Comparison of ENCODE assay signal across 8 cellular contexts in the genomic region with DNA sequence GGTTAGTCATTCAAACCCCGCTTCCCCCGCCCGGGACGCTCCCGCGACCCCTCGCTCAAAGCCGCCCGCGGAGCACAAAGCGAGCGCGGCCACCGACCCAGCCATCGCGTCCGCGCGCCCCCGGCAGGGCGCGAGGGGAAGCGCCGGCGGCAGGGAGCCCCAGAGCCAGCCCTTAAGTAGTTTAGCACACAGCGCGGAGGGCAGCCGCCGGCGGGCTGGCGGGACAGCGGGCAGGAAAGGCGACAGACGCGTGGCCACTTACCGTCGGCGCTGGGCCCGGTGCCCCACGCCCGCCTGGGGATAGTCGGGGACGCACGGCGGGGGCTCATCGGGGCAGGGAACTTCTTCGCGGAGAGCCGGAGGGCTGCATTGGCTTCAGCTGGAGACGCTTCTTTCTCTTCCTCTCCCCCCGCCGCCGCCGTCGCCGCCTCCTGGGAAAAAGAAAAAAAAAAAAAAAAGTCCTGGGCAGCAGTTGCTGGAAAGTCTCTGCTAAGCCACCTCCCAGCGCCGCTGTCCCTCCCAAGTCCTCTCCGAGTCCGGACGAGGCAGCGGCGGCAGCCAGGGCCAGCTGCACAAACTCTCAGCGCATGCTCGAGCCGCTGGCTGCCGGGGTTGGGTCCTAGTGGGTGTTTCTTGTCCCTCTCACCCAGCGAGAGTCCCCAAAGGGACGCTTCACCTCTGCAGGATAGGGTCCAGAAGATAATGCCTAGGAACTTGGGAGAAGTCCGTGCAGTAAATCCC. TPM values are rescaled to one million over a fixed set of nuclear protein-coding genes. Genes with fewer than 3 reads are reported as not detected.
DNase-seq lines count a peak whose midpoint lies in the region; ATAC-seq, FAIRE-seq and TF ChIP-seq lines count a peak whose summit lies in the region.

A gene with protein sequence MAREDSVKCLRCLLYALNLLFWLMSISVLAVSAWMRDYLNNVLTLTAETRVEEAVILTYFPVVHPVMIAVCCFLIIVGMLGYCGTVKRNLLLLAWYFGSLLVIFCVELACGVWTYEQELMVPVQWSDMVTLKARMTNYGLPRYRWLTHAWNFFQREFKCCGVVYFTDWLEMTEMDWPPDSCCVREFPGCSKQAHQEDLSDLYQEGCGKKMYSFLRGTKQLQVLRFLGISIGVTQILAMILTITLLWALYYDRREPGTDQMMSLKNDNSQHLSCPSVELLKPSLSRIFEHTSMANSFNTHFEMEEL (minus strand): TSS at position 587 of the 741 bp plus-strand sequence. CDS start 1,381 bp downstream, outside the sequence.

- peak within 1 kb of the TSS; percentile 79 for H3K4me3 Mint-ChIP-seq in activated naive CD4-positive, alpha-beta T cell treated with anti-CD3 and anti-CD28 coated beads for 36 hours
- H3K4me3 Mint-ChIP-seq in type B pancreatic cell: peak within 1 kb of the TSS; percentile 99

- CTCF ChIA-PET in activated naive CD4-positive, alpha-beta T cell treated with anti-CD3 and anti-CD28 coated beads for 36 hours (lab: Charles Lee): interaction anchor here (0.7 to 0.9 kb wide), 2 partner anchors 60 to 97 kb away, joined by 3 to 6 read pairs; no protein-coding TSS in a partner anchor

- H3K4me3 ChIP-seq in neural cell (ENCODE audit: low read length): peak within 1 kb of the TSS; percentile 89

- H3K27me3 Mint-ChIP-seq in activated naive CD4-positive, alpha-beta T cell treated with anti-CD3 and anti-CD28 coated beads for 36 hours (ENCODE audit: low read depth): peaks cover 58% of the 10 kb centered on the region
- H3K27me3 Mint-ChIP-seq in type B pancreatic cell: peaks cover 12% of the 10 kb centered on the region

- peak; percentile 94 for ATAC-seq in GM21723 (IDR thresholded peaks at IDR 0.05; ENCODE audit: unreplicated experiment)

- no peaks in the 10 kb centered on the region for H3K9me3 Mint-ChIP-seq in activated naive CD4-positive, alpha-beta T cell treated with anti-CD3 and anti-CD28 coated beads for 36 hours
- no peaks in the 10 kb centered on the region for H3K9me3 Mint-ChIP-seq in type B pancreatic cell

- H3K27ac ChIP-seq in neural cell (ENCODE audit: low read length): no peak within 1 kb of the TSS

- H3K9me2 ChIP-seq in neural cell (ENCODE audit: insufficient read depth, low read length): no peaks in the 10 kb centered on the region

- TF ChIP-seq EP300 in neural cell (conservative IDR thresholded peaks at IDR 0.05; ENCODE audit: poor library complexity, severe bottlenecking): no peak

- no peak within 1 kb of the TSS for H3K27ac Mint-ChIP-seq in activated naive CD4-positive, alpha-beta T cell treated with anti-CD3 and anti-CD28 coated beads for 36 hours
- H3K27ac Mint-ChIP-seq in type B pancreatic cell: peak within 1 kb of the TSS; percentile 96

- peak; percentile 84 for TF ChIP-seq CTCF in neural cell (IDR thresholded peaks at IDR 0.05; ENCODE audit: poor library complexity, severe bottlenecking)
- TF ChIP-seq CTCF in type B pancreatic cell (conservative IDR thresholded peaks at IDR 0.05): peak; percentile 77

- peaks cover 6% of the 10 kb centered on the region for H3K27me3 ChIP-seq in neural cell (ENCODE audit: insufficient read depth, low read depth, low read length)

- H3K36me3 ChIP-seq in ES-I3 (ENCODE audit: insufficient read depth, low read length): no peaks in the 10 kb centered on the region
- no peaks in the 10 kb centered on the region for H3K36me3 ChIP-seq in neural cell (ENCODE audit: insufficient read depth, low read length)

- intact Hi-C loops in activated naive CD4-positive, alpha-beta T cell treated with anti-CD3 and anti-CD28 coated beads for 36 hours (cut with micrococcal nuclease): loop anchor here (1.0 to 5.0 kb wide), 6 partner anchors 51 to 539 kb away; a partner anchor contains a TSS

- H3K9me3 ChIP-seq in ES-I3 (ENCODE audit: control insufficient read depth, insufficient read depth, low read length): no peaks in the 10 kb centered on the region
- no peaks in the 10 kb centered on the region for H3K9me3 ChIP-seq in neural cell (ENCODE audit: low read length)

- peak within 1 kb of the TSS; percentile 84 for H2AFZ ChIP-seq in neural cell (ENCODE audit: low read depth, low read length)

- peak within 1 kb of the TSS; percentile 80 for H3K9ac ChIP-seq in ES-I3 (ENCODE audit: low read depth, low read length)
- peak within 1 kb of the TSS; percentile 56 for H3K9ac ChIP-seq in neural cell (ENCODE audit: low read length)

- peak within 1 kb of the TSS; percentile 64 for H3K4me2 ChIP-seq in neural cell (ENCODE audit: low read length)

- H3F3A ChIP-seq in neural cell (ENCODE audit: insufficient read depth, low read length, poor library complexity, severe bottlenecking): no peaks in the 10 kb centered on the region

- no peaks in the 10 kb centered on the region for H3K4me1 ChIP-seq in ES-I3 (ENCODE audit: insufficient read depth, low read length)

- no peaks in the 10 kb centered on the region for H4K20me1 ChIP-seq in neural cell (ENCODE audit: insufficient read depth)

- H3K4me1 Mint-ChIP-seq in activated naive CD4-positive, alpha-beta T cell treated with anti-CD3 and anti-CD28 coated beads for 36 hours (ENCODE audit: low read depth): peaks cover 11% of the 10 kb centered on the region
- peaks cover 20% of the 10 kb centered on the region for H3K4me1 Mint-ChIP-seq in type B pancreatic cell (ENCODE audit: unreplicated experiment)

- TF ChIP-seq RAD21 in neural cell (conservative IDR thresholded peaks at IDR 0.05): peak; percentile 65

- DNase-seq in HuH-7.5 (ENCODE audit: low spot score) (peak; percentile 72), RCC 7860 (ENCODE audit: low spot score) (peak; percentile 77), frontal cortex (ENCODE audit: low spot score in 2 of 2) (peak; percentile 65 to 78), type B pancreatic cell (ENCODE audit: extremely low spot score, unreplicated experiment) (peak; percentile 86)
- DNase-seq in activated naive CD4-positive, alpha-beta T cell treated with anti-CD3 and anti-CD28 coated beads for 36 hours: peak; percentile 59

- H3K79me2 ChIP-seq in neural cell (replicated peaks; ENCODE audit: insufficient read depth, low read length): peaks cover 9% of the 10 kb centered on the region

- FAIRE-seq in RCC 7860 (lab: Jason Lieb, UNC): peak; percentile 75
- FAIRE-seq in frontal cortex (lab: Jason Lieb, UNC): no peak

- H3K36me3 Mint-ChIP-seq in activated naive CD4-positive, alpha-beta T cell treated with anti-CD3 and anti-CD28 coated beads for 36 hours (ENCODE audit: low read depth): no peaks in the 10 kb centered on the region
- peaks cover 4% of the 10 kb centered on the region for H3K36me3 Mint-ChIP-seq in type B pancreatic cell

TF ChIP-seq in neural cell, 6 proteins besides CTCF, POLR2A, EP300 and RAD21:
- TF ChIP-seq MXI1 (conservative IDR thresholded peaks at IDR 0.05; ENCODE audit: poor library complexity, severe bottlenecking) (peak; percentile 52), SMC3 (conservative IDR thresholded peaks at IDR 0.05; ENCODE audit: poor library complexity) (peak; percentile 58), TAF1 (IDR thresholded peaks at IDR 0.05; ENCODE audit: low read depth) (no peak), EZH2 (IDR thresholded peaks at IDR 0.05; ENCODE audit: borderline replicate concordance, insufficient read depth, low read length, poor library complexity, severe bottlenecking) (no peak), POLR2AphosphoS5 (IDR thresholded peaks at IDR 0.05) (no peak)
- TF ChIP-seq, protein P1, sequence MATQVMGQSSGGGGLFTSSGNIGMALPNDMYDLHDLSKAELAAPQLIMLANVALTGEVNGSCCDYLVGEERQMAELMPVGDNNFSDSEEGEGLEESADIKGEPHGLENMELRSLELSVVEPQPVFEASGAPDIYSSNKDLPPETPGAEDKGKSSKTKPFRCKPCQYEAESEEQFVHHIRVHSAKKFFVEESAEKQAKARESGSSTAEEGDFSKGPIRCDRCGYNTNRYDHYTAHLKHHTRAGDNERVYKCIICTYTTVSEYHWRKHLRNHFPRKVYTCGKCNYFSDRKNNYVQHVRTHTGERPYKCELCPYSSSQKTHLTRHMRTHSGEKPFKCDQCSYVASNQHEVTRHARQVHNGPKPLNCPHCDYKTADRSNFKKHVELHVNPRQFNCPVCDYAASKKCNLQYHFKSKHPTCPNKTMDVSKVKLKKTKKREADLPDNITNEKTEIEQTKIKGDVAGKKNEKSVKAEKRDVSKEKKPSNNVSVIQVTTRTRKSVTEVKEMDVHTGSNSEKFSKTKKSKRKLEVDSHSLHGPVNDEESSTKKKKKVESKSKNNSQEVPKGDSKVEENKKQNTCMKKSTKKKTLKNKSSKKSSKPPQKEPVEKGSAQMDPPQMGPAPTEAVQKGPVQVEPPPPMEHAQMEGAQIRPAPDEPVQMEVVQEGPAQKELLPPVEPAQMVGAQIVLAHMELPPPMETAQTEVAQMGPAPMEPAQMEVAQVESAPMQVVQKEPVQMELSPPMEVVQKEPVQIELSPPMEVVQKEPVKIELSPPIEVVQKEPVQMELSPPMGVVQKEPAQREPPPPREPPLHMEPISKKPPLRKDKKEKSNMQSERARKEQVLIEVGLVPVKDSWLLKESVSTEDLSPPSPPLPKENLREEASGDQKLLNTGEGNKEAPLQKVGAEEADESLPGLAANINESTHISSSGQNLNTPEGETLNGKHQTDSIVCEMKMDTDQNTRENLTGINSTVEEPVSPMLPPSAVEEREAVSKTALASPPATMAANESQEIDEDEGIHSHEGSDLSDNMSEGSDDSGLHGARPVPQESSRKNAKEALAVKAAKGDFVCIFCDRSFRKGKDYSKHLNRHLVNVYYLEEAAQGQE (IDR thresholded peaks at IDR 0.05; ENCODE audit: borderline replicate concordance): no peak
TF ChIP-seq in neural cell: peak in this region for 2.

RNA-seq across cellular contexts. Expression of the gene that starts here (rescaled TPM):
- total RNA-seq in activated naive CD4-positive, alpha-beta T cell treated with anti-CD3 and anti-CD28 coated beads for 36 hours: not detected
- 5.7 TPM for total RNA-seq in frontal cortex
- 2.2 and 3.5 TPM in 2 replicates for polyA plus RNA-seq in neural cell
- polyA minus RNA-seq in neural cell: 1.9 and 2.3 TPM in 2 replicates
- 14.8 and 16.3 TPM in 2 replicates for total RNA-seq in type B pancreatic cell (ENCODE audit: low replicate concordance)

Comparison
In these comparisons a context has a peak if more than half of its experiments do, and no peak if none do; other contexts are left out.
1. Peak in DNase-seq in activated naive CD4-positive, alpha-beta T cell treated with anti-CD3 and anti-CD28 coated beads for 36 hours; RNA of the gene not detected or under 1 TPM.